ENCODE assay signal across 26 cellular contexts in the genomic region with DNA sequence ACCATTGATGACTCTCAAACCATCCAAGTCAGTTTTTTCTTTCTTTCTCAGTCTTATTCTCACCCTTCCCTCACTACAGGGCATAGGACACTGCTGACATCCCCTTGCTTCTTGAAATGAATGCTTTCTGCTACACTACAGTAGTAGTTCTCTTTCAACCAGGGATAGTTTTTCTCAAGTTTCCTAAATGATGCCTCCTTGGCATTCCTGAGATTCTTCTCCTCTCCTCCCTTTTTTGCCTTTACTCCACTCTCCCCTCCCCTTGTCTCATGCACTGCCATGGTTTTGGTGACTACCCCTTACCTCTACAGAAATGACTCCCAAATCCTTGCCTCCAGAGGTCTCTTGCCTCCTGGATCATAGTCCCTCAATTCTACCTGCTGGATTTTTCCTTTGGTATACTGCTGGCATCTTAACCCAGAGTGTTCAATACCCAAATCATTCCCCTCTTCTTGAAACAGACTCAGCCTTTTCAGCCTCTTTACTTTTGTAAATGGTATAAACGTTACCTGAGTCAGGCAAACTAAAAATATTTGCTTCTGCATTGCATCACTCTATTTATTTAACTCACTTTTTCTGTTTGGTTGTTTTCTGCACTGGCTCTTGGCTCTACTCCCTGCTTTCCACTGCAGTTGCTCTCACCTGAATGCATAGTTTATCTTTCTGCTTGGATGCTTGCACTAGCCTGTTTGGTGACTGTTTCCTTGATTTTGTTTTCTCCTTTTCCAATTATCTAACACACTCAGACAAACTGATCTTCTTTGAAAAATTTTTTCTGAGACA.
"Had no signal": no experiment of that assay in that cellular context is flagged by ENCODE, and none has a peak within 500 bp of the region (broad histone marks: within the 10 kb centered on the region; RNA-seq: fewer than 3 reads in every experiment).

No MANE protein-coding gene starts in this region.

- FAIRE-seq: small intestine had no signal

- H3K9me3 Mint-ChIP-seq: activated naive CD8-positive, alpha-beta T cell treated with anti-CD3 and anti-CD28 coated beads, Interleukin-2, amount 50 U/mL, for 24 hours; activated T-helper 2 cell treated with anti-CD3 and anti-CD28 coated beads, Interferon-gamma antibody, Interleukin-2, Interleukin-4, amounts not matched to agents 10 μg/mL and 5 μg/mL and 100 μg/mL, durations not matched to agents 14 hours and 24 hours and 36 hours; dendritic cell treated with granulocyte-macrophage colony-stimulating factor and Interleukin-4, amounts not matched to agents 40 ng/mL and 50 ng/mL, for 4 days; T-helper 2 cell treated with Interferon-gamma antibody and Interleukin-4, amounts not matched to agents 5 μg/mL and 100 μg/mL, for 36 hours had no signal

- H3K9me3 ChIP-seq: ascending aorta, breast epithelium, mucosa of descending colon, suprapubic skin, upper lobe of right lung had no signal

- H3K27me3 ChIP-seq: ascending aorta, breast epithelium, suprapubic skin, upper lobe of right lung had no signal

- ATAC-seq: activated naive CD8-positive, alpha-beta T cell treated with anti-CD3 and anti-CD28 coated beads, Interleukin-2, amount 50 U/mL, for 24 hours; left cardiac atrium; mucosa of descending colon; naive thymus-derived CD8-positive, alpha-beta T cell; stimulated activated naive CD8-positive, alpha-beta T cell treated with anti-CD3 and anti-CD28 coated beads, Interleukin-15, Interleukin-2, amounts not matched to agents 100 U/mL and 50 U/mL, for 24 hours; upper lobe of right lung had no signal

- H3K36me3 ChIP-seq: ascending aorta, breast epithelium, suprapubic skin, upper lobe of right lung had no signal

- H3K27ac ChIP-seq: ascending aorta, breast epithelium, suprapubic skin, upper lobe of right lung had no signal

- H3K4me3 Mint-ChIP-seq: activated naive CD4-positive, alpha-beta T cell treated with anti-CD3 and anti-CD28 coated beads for 36 hours; activated naive CD8-positive, alpha-beta T cell treated with anti-CD3 and anti-CD28 coated beads, Interleukin-2, amount 50 U/mL, for 24 hours; dendritic cell treated with granulocyte-macrophage colony-stimulating factor and Interleukin-4, amounts not matched to agents 40 ng/mL and 50 ng/mL, for 4 days; naive thymus-derived CD8-positive, alpha-beta T cell; T-helper 2 cell treated with Interferon-gamma antibody and Interleukin-4, amounts not matched to agents 5 μg/mL and 100 μg/mL, for 36 hours had no signal

- DNase-seq: activated CD4-positive, alpha-beta T cell treated with anti-CD3 and anti-CD28 coated beads, Interleukin-2, amount 50 U/mL, for 4 hours; activated CD4-positive, CD25-positive, alpha-beta regulatory T cell treated with anti-CD3 and anti-CD28 coated beads, Interleukin-2, amount 50 U/mL, for 72 hours; activated naive CD4-positive, alpha-beta T cell treated with anti-CD3 and anti-CD28 coated beads for 36 hours; activated naive CD8-positive, alpha-beta T cell treated with anti-CD3 and anti-CD28 coated beads, Interleukin-2, amount 50 U/mL, for 24 hours; activated T-cell treated with anti-CD3 and anti-CD28 coated beads, Interleukin-2, amount 50 U/mL, for 1 hour; effector memory CD4-positive, alpha-beta T cell; foreskin fibroblast; glutamatergic neuron; hypothalamus; left cardiac atrium; mammary epithelial cell; mucosa of descending colon; naive thymus-derived CD8-positive, alpha-beta T cell; posterior cingulate gyrus; small intestine; stimulated activated CD4-positive, alpha-beta T cell treated with anti-CD3 and anti-CD28 coated beads, Interleukin-4, amount 100 ng/mL, for 4 hours; stimulated activated CD8-positive, alpha-beta memory T cell treated with anti-CD3 and anti-CD28 coated beads, Interleukin-4, amount 100 ng/mL, for 48 hours; stimulated activated naive CD8-positive, alpha-beta T cell treated with anti-CD3 and anti-CD28 coated beads, Interleukin-15, Interleukin-2, amounts not matched to agents 100 U/mL and 50 U/mL, for 24 hours; SW 1271; upper lobe of right lung had no signal

- H3K4me1 Mint-ChIP-seq: activated naive CD8-positive, alpha-beta T cell treated with anti-CD3 and anti-CD28 coated beads, Interleukin-2, amount 50 U/mL, for 24 hours; naive thymus-derived CD8-positive, alpha-beta T cell had no signal

- H3K27ac Mint-ChIP-seq: activated naive CD4-positive, alpha-beta T cell treated with anti-CD3 and anti-CD28 coated beads for 36 hours; activated naive CD8-positive, alpha-beta T cell treated with anti-CD3 and anti-CD28 coated beads, Interleukin-2, amount 50 U/mL, for 24 hours; activated T-helper 2 cell treated with anti-CD3 and anti-CD28 coated beads, Interferon-gamma antibody, Interleukin-2, Interleukin-4, amounts not matched to agents 10 μg/mL and 5 μg/mL and 100 μg/mL, durations not matched to agents 14 hours and 24 hours and 36 hours; dendritic cell treated with granulocyte-macrophage colony-stimulating factor and Interleukin-4, amounts not matched to agents 40 ng/mL and 50 ng/mL, for 4 days; naive thymus-derived CD8-positive, alpha-beta T cell; T-helper 2 cell treated with Interferon-gamma antibody and Interleukin-4, amounts not matched to agents 5 μg/mL and 100 μg/mL, for 36 hours had no signal

- H3K4me3 ChIP-seq: ascending aorta, breast epithelium, mucosa of descending colon, suprapubic skin, upper lobe of right lung had no signal

- H3K4me1 ChIP-seq: ascending aorta, breast epithelium, suprapubic skin, upper lobe of right lung had no signal
